28 cellular contexts compared by ENCODE assay signal in the genomic region with DNA sequence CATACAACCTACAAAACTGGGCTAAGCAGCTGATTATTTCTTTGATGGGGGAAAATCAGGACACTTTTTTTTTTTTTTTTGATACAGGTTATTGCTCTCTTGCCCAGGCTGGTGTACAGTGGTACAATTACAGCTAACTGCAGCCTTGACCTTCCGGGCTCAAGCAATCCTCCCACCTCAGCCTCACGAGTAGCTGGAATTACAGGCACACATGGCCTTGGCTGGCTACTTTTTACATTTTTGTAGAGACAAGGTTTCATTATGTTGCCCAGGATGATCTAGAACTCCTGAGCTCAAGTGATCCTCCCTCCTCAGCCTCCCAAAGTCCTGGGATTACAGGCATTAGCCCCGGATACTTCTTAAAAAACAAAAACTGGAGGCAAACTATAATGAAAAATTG.
"Had no signal": no experiment of that assay in that cellular context is flagged by ENCODE, and none has a peak within 500 bp of the region (broad histone marks: within the 10 kb centered on the region; RNA-seq: fewer than 3 reads in every experiment).

No MANE protein-coding gene starts in this region.

- H3K9me3 Mint-ChIP-seq: stimulated activated effector memory CD8-positive, alpha-beta T cell treated with anti-CD3 and anti-CD28 coated beads, Interleukin-12 subunit alpha, Interleukin-12 subunit beta, amount 100 ng/mL, for 72 hours; stimulated activated memory B cell treated with anti-CD40 and anti-IgM and Interleukin-4, amounts not matched to agents 10 μg/mL and 1 μg/mL and 100 μg/mL, for 72 hours; stimulated activated naive CD8-positive, alpha-beta T cell treated with anti-CD3 and anti-CD28 coated beads, Interleukin-15, amount 100 ng/mL, for 72 hours; stimulated activated naive CD8-positive, alpha-beta T cell treated with anti-CD3 and anti-CD28 coated beads, Interleukin-15, Interleukin-2, amounts not matched to agents 100 ng/mL and 50 ng/mL, for 24 hours; type B pancreatic cell had no signal

- H3K27ac ChIP-seq: stomach, suprapubic skin, thoracic aorta, thyroid gland, tibial artery, tibial nerve, transverse colon, upper lobe of left lung, upper lobe of right lung, uterus, vagina had no signal

- H3K27me3 ChIP-seq: suprapubic skin, thyroid gland, tibial nerve, upper lobe of left lung, upper lobe of right lung, uterus, vagina had no signal

- H3K4me3 Mint-ChIP-seq: stimulated activated effector memory CD8-positive, alpha-beta T cell treated with anti-CD3 and anti-CD28 coated beads, Interleukin-12 subunit alpha, Interleukin-12 subunit beta, amount 100 ng/mL, for 72 hours; stimulated activated memory B cell treated with anti-CD40 and anti-IgM and Interleukin-4, amounts not matched to agents 10 μg/mL and 1 μg/mL and 100 μg/mL, for 72 hours; stimulated activated naive B cell treated with anti-CD40 and anti-IgM and Interleukin-4, amounts not matched to agents 10 μg/mL and 1 μg/mL and 100 μg/mL, for 72 hours; stimulated activated naive CD8-positive, alpha-beta T cell treated with anti-CD3 and anti-CD28 coated beads, Interleukin-15, amount 100 ng/mL, for 72 hours; stimulated activated naive CD8-positive, alpha-beta T cell treated with anti-CD3 and anti-CD28 coated beads, Interleukin-15, Interleukin-2, amounts not matched to agents 100 ng/mL and 50 ng/mL, for 24 hours; type B pancreatic cell had no signal

- H3K9me3 ChIP-seq: stomach, suprapubic skin, thoracic aorta, thyroid gland, tibial artery, tibial nerve, transverse colon, upper lobe of left lung, upper lobe of right lung, uterus, vagina had no signal

- H3K4me1 ChIP-seq: stomach, suprapubic skin, thyroid gland, tibial artery, tibial nerve, transverse colon, upper lobe of left lung, upper lobe of right lung, uterus, vagina had no signal

- FAIRE-seq: urothelium cell line had no signal

- DNase-seq: stimulated activated CD4-positive, alpha-beta T cell treated with anti-CD3 and anti-CD28 coated beads, Interleukin-2, amount 100 ng/mL, for 24 hours; stimulated activated CD4-positive, alpha-beta T cell treated with anti-CD3 and anti-CD28 coated beads, Interleukin-2, amount 100 ng/mL, for 48 hours; stimulated activated CD4-positive, alpha-beta T cell treated with anti-CD3 and anti-CD28 coated beads, Interleukin-4, amount 100 ng/mL, for 1 hour; stimulated activated CD4-positive, alpha-beta T cell treated with anti-CD3 and anti-CD28 coated beads, Interleukin-4, amount 100 ng/mL, for 24 hours; stimulated activated CD4-positive, alpha-beta T cell treated with anti-CD3 and anti-CD28 coated beads, Interleukin-4, amount 100 ng/mL, for 4 hours; stimulated activated CD8-positive, alpha-beta memory T cell treated with anti-CD3 and anti-CD28 coated beads, Interleukin-4, amount 100 ng/mL, for 48 hours; stimulated activated naive B cell treated with anti-CD40 and anti-IgM and Interleukin-4, amounts not matched to agents 10 μg/mL and 1 μg/mL and 100 μg/mL, for 72 hours; stimulated activated naive CD4-positive, alpha-beta T cell; stimulated activated naive CD4-positive, alpha-beta T cell treated with Interleukin-2 at 50 U/mL for 16 hours; stimulated activated naive CD8-positive, alpha-beta T cell treated with anti-CD3 and anti-CD28 coated beads, Interleukin-15, amount 100 ng/mL, for 72 hours; stimulated activated naive CD8-positive, alpha-beta T cell treated with anti-CD3 and anti-CD28 coated beads, Interleukin-15, Interleukin-2, amounts not matched to agents 100 U/mL and 50 U/mL, for 24 hours; stomach; substantia nigra; thyroid gland; tibial artery; transverse colon; upper lobe of left lung; upper lobe of right lung; uterus had no signal

- H3K4me3 ChIP-seq: stomach, suprapubic skin, thoracic aorta, thyroid gland, tibial artery, tibial nerve, transverse colon, upper lobe of left lung, upper lobe of right lung, uterus, vagina had no signal

- H3K27me3 Mint-ChIP-seq: stimulated activated memory B cell treated with anti-CD40 and anti-IgM and Interleukin-4, amounts not matched to agents 10 μg/mL and 1 μg/mL and 100 μg/mL, for 72 hours had no signal

- H3K36me3 Mint-ChIP-seq: stimulated activated effector memory CD8-positive, alpha-beta T cell treated with anti-CD3 and anti-CD28 coated beads, Interleukin-12 subunit alpha, Interleukin-12 subunit beta, amount 100 ng/mL, for 72 hours; stimulated activated memory B cell treated with anti-CD40 and anti-IgM and Interleukin-4, amounts not matched to agents 10 μg/mL and 1 μg/mL and 100 μg/mL, for 72 hours; stimulated activated naive B cell treated with anti-CD40 and anti-IgM and Interleukin-4, amounts not matched to agents 10 μg/mL and 1 μg/mL and 100 μg/mL, for 72 hours; type B pancreatic cell had no signal

- ATAC-seq: stimulated activated effector memory CD8-positive, alpha-beta T cell treated with anti-CD3 and anti-CD28 coated beads, Interleukin-12 subunit alpha, Interleukin-12 subunit beta, amount 100 ng/mL, for 72 hours; stimulated activated memory B cell treated with anti-CD40 and anti-IgM and Interleukin-4, amounts not matched to agents 10 μg/mL and 1 μg/mL and 100 μg/mL, for 72 hours; stimulated activated naive B cell treated with anti-CD40 and anti-IgM and Interleukin-4, amounts not matched to agents 10 μg/mL and 1 μg/mL and 100 μg/mL, for 72 hours; stimulated activated naive CD8-positive, alpha-beta T cell treated with anti-CD3 and anti-CD28 coated beads, Interleukin-15, amount 100 ng/mL, for 72 hours; stimulated activated naive CD8-positive, alpha-beta T cell treated with anti-CD3 and anti-CD28 coated beads, Interleukin-15, Interleukin-2, amounts not matched to agents 100 U/mL and 50 U/mL, for 24 hours; upper lobe of right lung had no signal

- H3K27ac Mint-ChIP-seq: stimulated activated effector memory CD8-positive, alpha-beta T cell treated with anti-CD3 and anti-CD28 coated beads, Interleukin-12 subunit alpha, Interleukin-12 subunit beta, amount 100 ng/mL, for 72 hours; stimulated activated memory B cell treated with anti-CD40 and anti-IgM and Interleukin-4, amounts not matched to agents 10 μg/mL and 1 μg/mL and 100 μg/mL, for 72 hours; stimulated activated naive CD8-positive, alpha-beta T cell treated with anti-CD3 and anti-CD28 coated beads, Interleukin-15, amount 100 ng/mL, for 72 hours; stimulated activated naive CD8-positive, alpha-beta T cell treated with anti-CD3 and anti-CD28 coated beads, Interleukin-15, Interleukin-2, amounts not matched to agents 100 ng/mL and 50 ng/mL, for 24 hours; type B pancreatic cell had no signal

- H3K36me3 ChIP-seq: stomach, suprapubic skin, thoracic aorta, thyroid gland, tibial artery, tibial nerve, transverse colon, upper lobe of left lung, upper lobe of right lung, uterus, vagina had no signal
